27 cellular contexts compared by ENCODE assay signal in the genomic region with DNA sequence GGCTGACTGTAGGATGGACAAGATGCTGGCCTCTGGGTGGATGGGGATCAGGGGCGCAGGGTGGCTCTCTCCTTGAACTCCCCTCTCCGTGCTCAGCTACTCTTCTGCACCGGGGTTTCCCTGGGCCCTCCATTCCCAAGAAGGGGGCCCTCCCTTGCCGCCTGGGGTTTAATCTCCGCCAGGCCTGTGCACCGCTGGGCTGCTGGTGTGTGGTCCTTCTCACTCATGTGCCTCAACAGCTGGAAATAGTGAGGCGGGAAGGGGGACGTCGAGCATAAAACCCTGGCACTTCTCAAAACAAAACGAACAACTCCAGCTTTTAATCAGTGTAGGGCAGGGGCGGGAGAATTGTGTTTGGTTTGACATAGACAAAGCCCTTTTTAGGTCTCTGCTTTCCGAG. TPM values are rescaled to one million over a fixed set of nuclear protein-coding genes. Genes with fewer than 3 reads are reported as not detected.
"Had no signal": no experiment of that assay in that cellular context is flagged by ENCODE, and none has a peak within 500 bp of the region (broad histone marks: within the 10 kb centered on the region; RNA-seq: fewer than 3 reads in every experiment).

No MANE protein-coding gene starts in this region.

- H3K27me3 Mint-ChIP-seq: type B pancreatic cell had no signal

- H3K36me3 ChIP-seq: left lung, lower lobe of right lung, pancreas, prostate gland, sigmoid colon, spleen, tibial nerve, uterus had no signal

- H3K9me3 ChIP-seq: left lung, lower lobe of right lung, pancreas, prostate gland, uterus had no signal

- H3K4me1 ChIP-seq: left lung, lower lobe of right lung, pancreas, prostate gland, sigmoid colon, spleen, tibial nerve, uterus had no signal

- H3K27ac Mint-ChIP-seq: naive thymus-derived CD8-positive, alpha-beta T cell; nephron; stimulated activated effector memory CD8-positive, alpha-beta T cell treated with anti-CD3 and anti-CD28 coated beads, Interleukin-12 subunit alpha, Interleukin-12 subunit beta, amount 100 ng/mL, for 72 hours; stimulated activated naive CD8-positive, alpha-beta T cell treated with anti-CD3 and anti-CD28 coated beads, Interleukin-15, amount 100 ng/mL, for 72 hours; type B pancreatic cell had no signal

- H3K79me2 ChIP-seq: hepatocyte had no signal

- H3K27ac ChIP-seq: hepatocyte, left lung, lower lobe of right lung, pancreas, prostate gland, sigmoid colon, spleen, tibial nerve, uterus had no signal

- H3K4me1 Mint-ChIP-seq: naive thymus-derived CD8-positive, alpha-beta T cell; stimulated activated effector memory CD8-positive, alpha-beta T cell treated with anti-CD3 and anti-CD28 coated beads, Interleukin-12 subunit alpha, Interleukin-12 subunit beta, amount 100 ng/mL, for 72 hours; stimulated activated naive CD8-positive, alpha-beta T cell treated with anti-CD3 and anti-CD28 coated beads, Interleukin-15, amount 100 ng/mL, for 72 hours had no signal

- H3K4me3 Mint-ChIP-seq: naive thymus-derived CD8-positive, alpha-beta T cell; nephron; neural crest cell; stimulated activated effector memory CD8-positive, alpha-beta T cell treated with anti-CD3 and anti-CD28 coated beads, Interleukin-12 subunit alpha, Interleukin-12 subunit beta, amount 100 ng/mL, for 72 hours; stimulated activated naive CD8-positive, alpha-beta T cell treated with anti-CD3 and anti-CD28 coated beads, Interleukin-15, amount 100 ng/mL, for 72 hours; type B pancreatic cell had no signal

- H3K36me3 Mint-ChIP-seq: stimulated activated effector memory CD8-positive, alpha-beta T cell treated with anti-CD3 and anti-CD28 coated beads, Interleukin-12 subunit alpha, Interleukin-12 subunit beta, amount 100 ng/mL, for 72 hours had no signal

- H3K27me3 ChIP-seq: hepatocyte, pancreas, sigmoid colon, tibial nerve, uterus had no signal

- ATAC-seq: left cardiac atrium; left lung; lower lobe of right lung; naive thymus-derived CD8-positive, alpha-beta T cell; pancreas; right cardiac atrium; stimulated activated effector memory CD8-positive, alpha-beta T cell treated with anti-CD3 and anti-CD28 coated beads, Interleukin-12 subunit alpha, Interleukin-12 subunit beta, amount 100 ng/mL, for 72 hours; stimulated activated naive CD8-positive, alpha-beta T cell treated with anti-CD3 and anti-CD28 coated beads, Interleukin-15, amount 100 ng/mL, for 72 hours had no signal

- H2AFZ ChIP-seq: hepatocyte had no signal

- DNase-seq: kidney glomerular epithelial cell; left cardiac atrium; left lung; lower lobe of right lung; mammary epithelial cell; mesenchymal stem cell; naive thymus-derived CD8-positive, alpha-beta T cell; pancreas; posterior cingulate gyrus; retina; right cardiac atrium; sigmoid colon; small intestine; spleen; stimulated activated CD4-positive, alpha-beta T cell treated with anti-CD3 and anti-CD28 coated beads, Interleukin-4, amount 100 ng/mL, for 24 hours; stimulated activated naive CD4-positive, alpha-beta T cell; stimulated activated naive CD8-positive, alpha-beta T cell treated with anti-CD3 and anti-CD28 coated beads, Interleukin-15, amount 100 ng/mL, for 72 hours; substantia nigra; uterus had no signal

- H3K4me3 ChIP-seq: hepatocyte, left lung, lower lobe of right lung, pancreas, prostate gland, sigmoid colon, spleen, tibial nerve, uterus had no signal

- FAIRE-seq: keratinocyte, pancreas, small intestine had no signal

- H3K4me2 ChIP-seq: hepatocyte had no signal

RNA-seq across cellular contexts. Expression of a gene that starts 19.0 kb away (rescaled TPM):
- total RNA-seq: naive thymus-derived CD8-positive, alpha-beta T cell had no signal
- polyA plus RNA-seq: naive thymus-derived CD8-positive, alpha-beta T cell had no signal
